In genomic region chr1:234755449-234755863, GRCh38 we compare ENCODE assay signal across 8 cellular contexts.
A peak's percentile ranks its signal among the peaks of the same experiment; 100 is the strongest.
DNase-seq lines count a peak whose midpoint lies in the region; ATAC-seq and TF ChIP-seq lines count a peak whose summit lies in the region.

No MANE protein-coding gene starts in this region.

- H3K9me3 Mint-ChIP-seq in HFFc6 = no peaks in the 10 kb centered on the region
- H3K9me3 Mint-ChIP-seq in osteocyte (ENCODE audit: unreplicated experiment) = no peaks in the 10 kb centered on the region

- 0 out of 2 replicates have a peak overlapping the region, but pooled peaks have one; percentile 5 for H3K27ac Mint-ChIP-seq in HFFc6
- H3K27ac Mint-ChIP-seq in osteocyte (ENCODE audit: unreplicated experiment) = no peak overlapping the region

- H3K27me3 Mint-ChIP-seq in HFFc6 (ENCODE audit: insufficient read depth) = peaks cover 1% of the 10 kb centered on the region
- H3K27me3 Mint-ChIP-seq in osteocyte (ENCODE audit: unreplicated experiment) = peaks cover 2% of the 10 kb centered on the region

- intact Hi-C loops in Right ventricle myocardium superior (cut with DNase I) = no loop called here

- H3K4me3 Mint-ChIP-seq in HFFc6 (peak overlapping the region; percentile 56), osteocyte (ENCODE audit: unreplicated experiment) (no peak overlapping the region)

- peak; percentile 89 for ATAC-seq in Right ventricle myocardium superior (ENCODE audit: poor library complexity)
- ATAC-seq in HG03378 (IDR thresholded peaks at IDR 0.05; ENCODE audit: unreplicated experiment) = no peak

- TF ChIP-seq CTCF in HFFc6 (IDR thresholded peaks at IDR 0.05) (no peak), osteocyte (IDR thresholded peaks at IDR 0.05) (no peak)

- H3K4me1 Mint-ChIP-seq in HFFc6 (ENCODE audit: low read depth) (peaks cover 23% of the 10 kb centered on the region), osteocyte (ENCODE audit: unreplicated experiment) (peaks cover 5% of the 10 kb centered on the region)

- DNase-seq in HFFc6 = peak; percentile 79
- peak; percentile 39 for DNase-seq in RKO (ENCODE audit: low spot score)
- peak; percentile 86 for DNase-seq in Right ventricle myocardium superior
- DNase-seq in stromal cell of bone marrow (ENCODE audit: low read depth) = peak; percentile 77
- DNase-seq in osteocyte (ENCODE audit: extremely low spot score, unreplicated experiment) = no peak
- DNase-seq in activated naive CD4-positive, alpha-beta T cell treated with anti-CD3 and anti-CD28 coated beads, Interleukin-2, amount 50 U/mL, for 16 hours = no peak
- DNase-seq in GM19240 (ENCODE audit: insufficient read length, low spot score) = no peak

- no peaks in the 10 kb centered on the region for H3K36me3 Mint-ChIP-seq in HFFc6 (ENCODE audit: low read depth)
- H3K36me3 Mint-ChIP-seq in osteocyte (ENCODE audit: unreplicated experiment) = no peaks in the 10 kb centered on the region

Comparison
In these comparisons a context has a peak if more than half of its experiments do, and no peak if none do; other contexts are left out.
1. DNase-seq: peak in HFFc6 (single experiment), RKO (single experiment), Right ventricle myocardium superior (single experiment) and stromal cell of bone marrow (single experiment); none in osteocyte (single experiment), activated naive CD4-positive, alpha-beta T cell treated with anti-CD3 and anti-CD28 coated beads, Interleukin-2, amount 50 U/mL, for 16 hours (single experiment) and GM19240 (single experiment).